9 cellular contexts compared by ENCODE assay signal in genomic region chr11:124740277-124740882, GRCh38. TPM values are rescaled to one million over a fixed set of nuclear protein-coding genes. Genes with fewer than 3 reads are reported as not detected.
DNase-seq lines count a peak whose midpoint lies in the region; ATAC-seq and TF ChIP-seq lines count a peak whose summit lies in the region.
"Had no signal": no experiment of that assay in that cellular context is flagged by ENCODE, and none has a peak within 500 bp of the region (broad histone marks: within the 10 kb centered on the region; RNA-seq: fewer than 3 reads in every experiment).

No MANE protein-coding gene starts in this region.

- peak overlapping the region; percentile 48 for H3K4me3 ChIP-seq in BJ (ENCODE audit: low read depth, low read length)

- DNase-seq in BJ (ENCODE audit: low read depth) = no peak
- DNase-seq in SK-MEL-5 (ENCODE audit: low read depth, low spot score) = peak; percentile 26
- peak; percentile 34 for DNase-seq in iris pigment epithelial cell (ENCODE audit: low read depth)
- DNase-seq in stimulated activated CD4-positive, alpha-beta T cell treated with anti-CD3 and anti-CD28 coated beads, Interleukin-2, amount 100 ng/mL, for 48 hours = peak; percentile 57 to 61
- no peak for DNase-seq in T-helper 9 cell

- TF ChIP-seq CTCF in BJ (IDR thresholded peaks at IDR 0.05; ENCODE audit: insufficient read depth, low read depth, low read length) = peak; percentile 62

- ATAC-seq in GM19324 (IDR thresholded peaks at IDR 0.05; ENCODE audit: low FRiP score, unreplicated experiment) (peak; percentile 34), HG03378 (IDR thresholded peaks at IDR 0.05; ENCODE audit: unreplicated experiment) (peak; percentile 53)

- no peaks in the 10 kb centered on the region for H3K36me3 ChIP-seq in BJ (ENCODE audit: control insufficient read depth, insufficient read depth, low read length)

- H3K27ac ChIP-seq in angular gyrus (ENCODE audit: low read depth, low read length) = peak overlapping the region; percentile 72

- H3K27me3 ChIP-seq in BJ (ENCODE audit: control insufficient read depth, insufficient read depth, low read length) = peaks cover 34% of the 10 kb centered on the region

- in situ Hi-C loops in SK-MEL-5 (cut with HindIII; ENCODE audit: low pct_unique_long_range_greater_than_20kb, low sequenced_read_pairs) = no loop called here

- POLR2A ChIA-PET in BJ (lab: Charles Lee) = no interaction called here

- CTCF ChIA-PET in BJ (lab: Yijun Ruan, JAX) = interaction anchor here (0.6 to 1.9 kb wide), 10 partner anchors 10 to 196 kb away, joined by 3 to 5 read pairs (median 4); partner anchors contain the start of gene HEPACAM

RNA-seq across cellular contexts. Expression of gene NRGN, which starts 0.6 kb away (rescaled TPM):
- 0.98 and 1.6 TPM in 2 replicates for polyA plus RNA-seq in BJ (2011; rRNA removed)
- polyA minus RNA-seq in BJ (2011; rRNA and poly(A)+ RNA removed) = 0.52 and 0.87 TPM in 2 replicates
- 0.87 TPM in 1 of 2 replicates, not detected in the other for total RNA-seq in SK-MEL-5 (2014; rRNA removed; shearing (Covaris generic))
- polyA plus RNA-seq in SK-MEL-5 (2015; cell fraction: cytosol; rRNA removed) = 7.7 and 10.0 TPM in 2 replicates
- polyA plus RNA-seq in SK-MEL-5 (2015; cell fraction: nucleus; rRNA removed) = 0.79 and 2.7 TPM in 2 replicates

RNA-seq across cellular contexts. Expression of gene VSIG2, which starts 11.7 kb away (rescaled TPM):
- polyA plus RNA-seq in BJ (2011; rRNA removed) = not detected in 2 replicates
- not detected in 2 replicates for polyA minus RNA-seq in BJ (2011; rRNA and poly(A)+ RNA removed)
- not detected in 2 replicates for total RNA-seq in SK-MEL-5 (2014; rRNA removed; shearing (Covaris generic))
- polyA plus RNA-seq in SK-MEL-5 (2015; cell fraction: cytosol; rRNA removed) = not detected in 2 replicates
- not detected in 2 replicates for polyA plus RNA-seq in SK-MEL-5 (2015; cell fraction: nucleus; rRNA removed)
- total RNA-seq: LHCN-M2 had no signal

RNA-seq across cellular contexts. Expression of gene ESAM, which starts 21.7 kb away (rescaled TPM):
- polyA plus RNA-seq in BJ (2011; rRNA removed) = 0.17 and 0.18 TPM in 2 replicates
- polyA minus RNA-seq in BJ (2011; rRNA and poly(A)+ RNA removed) = 0.09 and 0.10 TPM in 2 replicates
- total RNA-seq in SK-MEL-5 (2014; rRNA removed; shearing (Covaris generic)) = not detected in 2 replicates
- polyA plus RNA-seq in SK-MEL-5 (2015; cell fraction: cytosol; rRNA removed) = 0.29 and 0.67 TPM in 2 replicates
- 0.27 and 0.57 TPM in 2 replicates for polyA plus RNA-seq in SK-MEL-5 (2015; cell fraction: nucleus; rRNA removed)

RNA-seq across cellular contexts. Expression of gene MSANTD2, which starts 59.8 kb away (rescaled TPM):
- polyA plus RNA-seq in BJ (2011; rRNA removed) = 3.4 and 5.7 TPM in 2 replicates
- 2.0 and 3.0 TPM in 2 replicates for polyA minus RNA-seq in BJ (2011; rRNA and poly(A)+ RNA removed)
- total RNA-seq in SK-MEL-5 (2014; rRNA removed; shearing (Covaris generic)) = 6.7 and 7.8 TPM in 2 replicates
- 3.7 and 8.4 TPM in 2 replicates for polyA plus RNA-seq in SK-MEL-5 (2015; cell fraction: cytosol; rRNA removed)
- polyA plus RNA-seq in SK-MEL-5 (2015; cell fraction: nucleus; rRNA removed) = 74.8 and 93.1 TPM in 2 replicates

Comparison
In these comparisons a context has a peak if more than half of its experiments do, and no peak if none do; other contexts are left out.
1. DNase-seq: peak in SK-MEL-5 (single experiment), iris pigment epithelial cell (single experiment) and stimulated activated CD4-positive, alpha-beta T cell treated with anti-CD3 and anti-CD28 coated beads, Interleukin-2, amount 100 ng/mL, for 48 hours (2 of 2); none in BJ (single experiment) and T-helper 9 cell (single experiment).